Comparison of ENCODE assay signal across 1 cellular context in genomic region chr5:168578506-168579205, GRCh38.
TF ChIP-seq lines count a peak whose summit lies in the region.

No MANE protein-coding gene starts in this region.

TF ChIP-seq in HEK293, 187 proteins besides CTCF, POLR2A, EP300 and RAD21 (continued from another document and continues in another):
- TF ChIP-seq ZBTB49 (tag by site-specific recombination; IDR thresholded peaks at IDR 0.05; ENCODE audit: low read depth), result no peak
- TF ChIP-seq ZNF560 (tag by site-specific recombination; IDR thresholded peaks at IDR 0.05; ENCODE audit: borderline replicate concordance), result no peak
- peak; percentile 33; the same call in 1 of the 2 replicates for TF ChIP-seq IKZF3 (tag by site-specific recombination; IDR thresholded peaks at IDR 0.05)
- TF ChIP-seq KLF10 (tag by site-specific recombination; IDR thresholded peaks at IDR 0.05), result no peak
- TF ChIP-seq GFI1B (tag by site-specific recombination; IDR thresholded peaks at IDR 0.05), result no peak
- no peak for TF ChIP-seq ZBTB26 (tag by site-specific recombination; optimal IDR thresholded peaks at IDR 0.05)
- no peak for TF ChIP-seq ZNF394 (tag by site-specific recombination; IDR thresholded peaks at IDR 0.05; ENCODE audit: borderline replicate concordance)
- no peak for TF ChIP-seq ZNF302 (tag by site-specific recombination; IDR thresholded peaks at IDR 0.05; ENCODE audit: low read depth)
- no peak for TF ChIP-seq ZNF280C (tag by site-specific recombination; IDR thresholded peaks at IDR 0.05)
- no peak for TF ChIP-seq PBX3 (CRISPR knock-in tag; IDR thresholded peaks at IDR 0.05)
- no peak for TF ChIP-seq ZNF548 (tag by site-specific recombination; IDR thresholded peaks at IDR 0.05)
- TF ChIP-seq ZBTB6 (tag by site-specific recombination; IDR thresholded peaks at IDR 0.05), result no peak
- TF ChIP-seq ZNF639 (tag by site-specific recombination; IDR thresholded peaks at IDR 0.05), result no peak
- TF ChIP-seq ZNF48 (tag by site-specific recombination; IDR thresholded peaks at IDR 0.05), result no peak
- no peak for TF ChIP-seq ZNF449 (tag by site-specific recombination; IDR thresholded peaks at IDR 0.05)
- no peak for TF ChIP-seq ZNF623 (tag by site-specific recombination; IDR thresholded peaks at IDR 0.05)
- no peak for TF ChIP-seq ZNF18 (tag by site-specific recombination; IDR thresholded peaks at IDR 0.05)
- peak; percentile 37; the same call in 1 of the 2 replicates for TF ChIP-seq ZNF692 (tag by site-specific recombination; IDR thresholded peaks at IDR 0.05)
- TF ChIP-seq ZSCAN30 (tag by site-specific recombination; IDR thresholded peaks at IDR 0.05), result no peak
- TF ChIP-seq ZNF433 (tag by site-specific recombination; IDR thresholded peaks at IDR 0.05; ENCODE audit: low read depth), result no peak
- no peak for TF ChIP-seq ZNF133 (tag by site-specific recombination; IDR thresholded peaks at IDR 0.05)
- no peak for TF ChIP-seq AEBP2 (tag by site-specific recombination; IDR thresholded peaks at IDR 0.05; ENCODE audit: borderline replicate concordance)
- TF ChIP-seq GLIS2 (tag by site-specific recombination; IDR thresholded peaks at IDR 0.05), result no peak
- no peak for TF ChIP-seq ZNF549 (tag by site-specific recombination; IDR thresholded peaks at IDR 0.05)
- no peak for TF ChIP-seq ZNF513 (tag by site-specific recombination; IDR thresholded peaks at IDR 0.05)
- peak; percentile 78 for TF ChIP-seq ZNF335 (tag by site-specific recombination; conservative IDR thresholded peaks at IDR 0.05)
- TF ChIP-seq ZNF211 (tag by site-specific recombination; IDR thresholded peaks at IDR 0.05; ENCODE audit: low read depth), result no peak
- peak; percentile 73; the same call in 1 of the 2 replicates for TF ChIP-seq SCRT1 (tag by site-specific recombination; IDR thresholded peaks at IDR 0.05; ENCODE audit: borderline replicate concordance)
- no peak for TF ChIP-seq ZNF266 (tag by site-specific recombination; IDR thresholded peaks at IDR 0.05; ENCODE audit: low read depth)
- TF ChIP-seq ZNF132 (tag by site-specific recombination; IDR thresholded peaks at IDR 0.05; ENCODE audit: borderline replicate concordance), result no peak
- no peak for TF ChIP-seq ZSCAN5A (tag by site-specific recombination; IDR thresholded peaks at IDR 0.05)
- no peak for TF ChIP-seq ZNF169 (tag by site-specific recombination; IDR thresholded peaks at IDR 0.05)
- no peak for TF ChIP-seq ZNF585B (tag by site-specific recombination; IDR thresholded peaks at IDR 0.05)
- no peak for TF ChIP-seq ZNF792 (tag by site-specific recombination; IDR thresholded peaks at IDR 0.05)
- TF ChIP-seq SETDB1 (IDR thresholded peaks at IDR 0.05; ENCODE audit: insufficient read length, low read length), result no peak
- TF ChIP-seq ZNF157 (tag by site-specific recombination; IDR thresholded peaks at IDR 0.05), result no peak
- TF ChIP-seq ZNF624 (tag by site-specific recombination; IDR thresholded peaks at IDR 0.05), result no peak
- TF ChIP-seq ZFHX2 (tag by site-specific recombination; conservative IDR thresholded peaks at IDR 0.05), result peak; percentile 80
